Comparison of ENCODE assay signal across 14 cellular contexts in the genomic region with DNA sequence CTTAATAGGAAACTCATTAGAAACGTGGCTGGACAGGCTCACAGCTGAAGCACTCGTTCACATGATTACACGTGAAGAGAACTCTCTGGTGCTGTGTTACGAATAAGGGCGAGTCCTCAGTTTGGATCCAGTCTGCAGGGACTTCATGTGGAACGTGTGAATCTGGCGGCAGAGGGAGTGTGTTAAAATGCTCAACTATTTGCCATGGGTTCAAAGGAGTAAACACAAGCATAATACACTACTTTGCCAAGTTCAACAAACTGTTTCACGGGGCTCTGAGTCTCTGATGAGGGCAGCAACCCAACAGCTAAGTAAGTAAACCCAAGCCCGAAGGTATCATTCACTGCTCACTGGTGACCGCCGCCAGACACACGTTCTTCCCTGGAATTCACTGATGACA. TPM values are rescaled to one million over a fixed set of nuclear protein-coding genes. Genes with fewer than 3 reads are reported as not detected.
DNase-seq lines count a peak whose midpoint lies in the region; ATAC-seq, FAIRE-seq and TF ChIP-seq lines count a peak whose summit lies in the region.
"Had no signal": no experiment of that assay in that cellular context is flagged by ENCODE, and none has a peak within 500 bp of the region (broad histone marks: within the 10 kb centered on the region; RNA-seq: fewer than 3 reads in every experiment).

No MANE protein-coding gene starts in this region.

- no TSS peak for BruUV-seq in HepG2 (replicated peaks; lab: Mats Ljungman, UMichigan)

- no peak overlapping the region for H3K4me3 Mint-ChIP-seq in osteocyte (ENCODE audit: unreplicated experiment)
- H3K4me3 Mint-ChIP-seq: activated CD8-positive, alpha-beta memory T cell treated with anti-CD3 and anti-CD28 coated beads, Interleukin-2, amount 10 ng/mL, durations not matched to agents 7 days and 5 days; activated naive CD4-positive, alpha-beta T cell treated with anti-CD3 and anti-CD28 coated beads, Interleukin-2, amount 50 U/mL, for 24 hours had no signal

- H3K9ac ChIP-seq in liver (ENCODE audit: low read depth in 1 of 2, low read length in 2 of 2) (peak overlapping the region in 1 of 2 donors; percentile 26), HepG2 (ENCODE audit: insufficient read depth, low read depth, low read length) (no peak overlapping the region)

- TF ChIP-seq RAD21 in liver (IDR thresholded peaks at IDR 0.05) (peak; percentile 59 to 71), HepG2 (CRISPR knock-in tag; IDR thresholded peaks at IDR 0.05) (no peak)

- TF ChIP-seq EP300 in HepG2 (IDR thresholded peaks at IDR 0.05; ENCODE audit: low read depth in 2 of 2, low read length in 2 of 2) (no peak), HepG2 (CRISPR knock-in tag; IDR thresholded peaks at IDR 0.05; ENCODE audit: borderline replicate concordance) (no peak)

- H3K27me3 Mint-ChIP-seq in osteocyte (ENCODE audit: unreplicated experiment): no peaks in the 10 kb centered on the region

- H3K9me3 ChIP-seq in liver (ENCODE audit: control insufficient read depth in 4 of 4, low read length in 3 of 4) (no peaks in the 10 kb centered on the region), HepG2 (ENCODE audit: low read length) (no peaks in the 10 kb centered on the region), heart left ventricle (no peaks in the 10 kb centered on the region), breast epithelium (no peaks in the 10 kb centered on the region)
- H3K9me3 ChIP-seq: lower lobe of right lung had no signal

- peaks cover 22% of the 10 kb centered on the region for H3K36me3 Mint-ChIP-seq in osteocyte (ENCODE audit: unreplicated experiment)
- H3K36me3 Mint-ChIP-seq: activated CD8-positive, alpha-beta memory T cell treated with anti-CD3 and anti-CD28 coated beads, Interleukin-2, amount 10 ng/mL, durations not matched to agents 7 days and 5 days; activated naive CD4-positive, alpha-beta T cell treated with anti-CD3 and anti-CD28 coated beads, Interleukin-2, amount 50 U/mL, for 24 hours had no signal

- H3K79me2 ChIP-seq in HepG2 (ENCODE audit: insufficient read depth, low read length): no peaks in the 10 kb centered on the region

- no peaks in the 10 kb centered on the region for H3K27me3 ChIP-seq in liver (ENCODE audit: control insufficient read depth in 4 of 4, insufficient read depth in 4 of 4, low read length in 3 of 4)
- no peaks in the 10 kb centered on the region for H3K27me3 ChIP-seq in HepG2 (ENCODE audit: control insufficient read depth in 1 of 2, insufficient read depth in 2 of 2, low read length in 2 of 2)
- H3K27me3 ChIP-seq in heart left ventricle: no peaks in the 10 kb centered on the region
- no peaks in the 10 kb centered on the region for H3K27me3 ChIP-seq in breast epithelium

- TF ChIP-seq POLR2A in HepG2 (IDR thresholded peaks at IDR 0.05; ENCODE audit: insufficient read depth in 1 of 2, low read depth in 2 of 2, low read length in 2 of 2) (no peak), heart left ventricle (IDR thresholded peaks at IDR 0.05) (no peak), breast epithelium (IDR thresholded peaks at IDR 0.05) (no peak)

- no peaks in the 10 kb centered on the region for H4K20me1 ChIP-seq in HepG2 (ENCODE audit: insufficient read depth, low read length)

- no peak for FAIRE-seq in HepG2 (lab: Jason Lieb, UNC)
- FAIRE-seq in HTR-8/SVneo (lab: Jason Lieb, UNC): no peak
- FAIRE-seq: A204.1 had no signal

- H3K27ac ChIP-seq in liver (ENCODE audit: low read depth in 1 of 2, low read length in 2 of 2): peak overlapping the region; percentile 71 to 74
- H3K27ac ChIP-seq in HepG2 (ENCODE audit: extremely low read length, insufficient read depth, low read length): no peak overlapping the region
- H3K27ac ChIP-seq in heart left ventricle: peak overlapping the region in 11 of 12 donors; percentile 54 to 81 (median 61)
- peak overlapping the region in 1 of 2 donors; percentile 60 for H3K27ac ChIP-seq in breast epithelium
- H3K27ac ChIP-seq: HL-60, lower lobe of right lung had no signal

- in situ Hi-C loops in HepG2 (cut with HindIII; ENCODE audit: extremely low pct_ligation_motif_present, low pct_unique_long_range_greater_than_20kb): loop anchor here (10.0 kb wide), 1 partner anchor 188 kb away; no protein-coding TSS in a partner anchor

- CTCF ChIA-PET in HepG2 (lab: Yijun Ruan, JAX; ENCODE audit: low intra/inter-chr PET ratio, low total read pairs): no interaction called here

- DNase-seq in HepG2 (ENCODE audit: low spot score) (no peak), heart left ventricle (peak in 2 of 5 donors; percentile 41 to 49), osteocyte (ENCODE audit: extremely low spot score, unreplicated experiment) (no peak), HTR-8/SVneo (ENCODE audit: insufficient read length, low spot score) (no peak), breast epithelium (ENCODE audit: low spot score in 2 of 2) (no peak)
- no peak for DNase-seq in stimulated activated CD4-positive, alpha-beta T cell treated with anti-CD3 and anti-CD28 coated beads, Interleukin-15, amount 100 ng/mL, for 24 hours
- DNase-seq: activated CD8-positive, alpha-beta memory T cell treated with anti-CD3 and anti-CD28 coated beads, Interleukin-2, amount 10 ng/mL, durations not matched to agents 7 days and 5 days; cortex of kidney; lower lobe of right lung had no signal

- no peak overlapping the region for H3K4me2 ChIP-seq in HepG2 (ENCODE audit: low read depth, low read length)

- H3K36me3 ChIP-seq in liver (ENCODE audit: control insufficient read depth in 4 of 4, insufficient read depth in 3 of 4, low read depth in 1 of 4, low read length in 3 of 4) (no peaks in the 10 kb centered on the region), HepG2 (replicated peaks in 1 of 2; ENCODE audit: control insufficient read depth in 1 of 2, insufficient read depth in 2 of 2, low read length in 2 of 2) (no peaks in the 10 kb centered on the region), heart left ventricle (peaks cover 0 to 28% (median 4%) of the 10 kb centered on the region in 9 donors), breast epithelium (no peaks in the 10 kb centered on the region)
- H3K36me3 ChIP-seq: lower lobe of right lung had no signal

- ATAC-seq in HepG2 (no peak), heart left ventricle (peak; percentile 62 to 79 (median 68)), GM19328 (IDR thresholded peaks at IDR 0.05; ENCODE audit: unreplicated experiment) (no peak)
- ATAC-seq: activated CD8-positive, alpha-beta memory T cell treated with anti-CD3 and anti-CD28 coated beads, Interleukin-2, amount 10 ng/mL, durations not matched to agents 7 days and 5 days had no signal

- no peak for TF ChIP-seq CTCF in liver (IDR thresholded peaks at IDR 0.05; ENCODE audit: low read depth, low read length, missing input control)
- no peak for TF ChIP-seq CTCF in HepG2 (CRISPR knock-in tag; IDR thresholded peaks at IDR 0.05)
- TF ChIP-seq CTCF in heart left ventricle (IDR thresholded peaks at IDR 0.05): no peak
- no peak for TF ChIP-seq CTCF in osteocyte (IDR thresholded peaks at IDR 0.05)
- no peak for TF ChIP-seq CTCF in breast epithelium (IDR thresholded peaks at IDR 0.05)

- H3K4me3 ChIP-seq in liver (ENCODE audit: low read depth in 1 of 3, low read length in 3 of 3) (no peak overlapping the region), HepG2 (replicated peaks in 1 of 3; ENCODE audit: insufficient read depth in 1 of 3, low read depth in 2 of 3, low read length in 3 of 3) (no peak overlapping the region), heart left ventricle (no peak overlapping the region), breast epithelium (no peak overlapping the region)
- H3K4me3 ChIP-seq: lower lobe of right lung had no signal

- peak overlapping the region; percentile 2 for H3K27ac Mint-ChIP-seq in osteocyte (ENCODE audit: unreplicated experiment)
- H3K27ac Mint-ChIP-seq: activated CD8-positive, alpha-beta memory T cell treated with anti-CD3 and anti-CD28 coated beads, Interleukin-2, amount 10 ng/mL, durations not matched to agents 7 days and 5 days; activated naive CD4-positive, alpha-beta T cell treated with anti-CD3 and anti-CD28 coated beads, Interleukin-2, amount 50 U/mL, for 24 hours had no signal

- H3K4me1 Mint-ChIP-seq in osteocyte (ENCODE audit: unreplicated experiment): peaks cover 49% of the 10 kb centered on the region
- H3K4me1 Mint-ChIP-seq: activated CD8-positive, alpha-beta memory T cell treated with anti-CD3 and anti-CD28 coated beads, Interleukin-2, amount 10 ng/mL, durations not matched to agents 7 days and 5 days; activated naive CD4-positive, alpha-beta T cell treated with anti-CD3 and anti-CD28 coated beads, Interleukin-2, amount 50 U/mL, for 24 hours had no signal

- H3K4me1 ChIP-seq in liver (ENCODE audit: control insufficient read depth in 4 of 4, insufficient read depth in 4 of 4, low read length in 3 of 4) (peaks cover 10 to 41% (median 38%) of the 10 kb centered on the region in 4 donors), HepG2 (ENCODE audit: insufficient read depth, low read length) (peaks cover 84% of the 10 kb centered on the region), heart left ventricle (peaks cover under 1 to 94% (median 59%) of the 10 kb centered on the region in 12 donors), breast epithelium (no peaks in the 10 kb centered on the region)

- WGBS in liver: 25% methylated on average over 12 of the region's 12 CpGs
- 60% methylated on average over 11 of the region's 12 CpGs for WGBS in HepG2 (ENCODE audit: low lambda C conversion rate)
- 24 to 26% (median 25%) methylated on average over 12 of the region's 12 CpGs for WGBS in heart left ventricle, 4 donors

- intact Hi-C loops in HepG2 (cut with micrococcal nuclease; ENCODE audit: unreplicated experiment) (loop anchor here (5.0 kb wide), 1 partner anchor 49 kb away; no protein-coding TSS in a partner anchor), heart left ventricle (cut with DNase I) (no loop called here), breast epithelium (cut with DNase I; ENCODE audit: low total_unique reads) (no loop called here)

- no peaks in the 10 kb centered on the region for H3K9me3 Mint-ChIP-seq in osteocyte (ENCODE audit: unreplicated experiment)
- H3K9me3 Mint-ChIP-seq: activated naive CD4-positive, alpha-beta T cell treated with anti-CD3 and anti-CD28 coated beads, Interleukin-2, amount 50 U/mL, for 24 hours had no signal

- POLR2A ChIA-PET in HepG2 (lab: Yijun Ruan, JAX): interaction anchor here (1.2 kb wide), 1 partner anchor 24 kb away, joined by 3 read pairs; no protein-coding TSS in a partner anchor

- H2AFZ ChIP-seq in HepG2 (ENCODE audit: low read length): no peak overlapping the region

RNA-seq across cellular contexts. Expression of gene NUAK1, which starts 42.4 kb away (rescaled TPM):
- total RNA-seq in liver (1 to 10 TPM; 3.6 to 9.3 TPM), HepG2 (2016; rRNA removed; fragmentation: Illumina TruSeq; extraction: Trizol) (1.9 and 2.0 TPM in 2 replicates), heart left ventricle (10 to 100 TPM; 34.7 to 50.7 (median 39.8) TPM), osteocyte (20.2 and 21.1 TPM in 2 replicates), breast epithelium (10 to 100 TPM in 2 of 3 donors, 1 to 10 TPM in 1; 6.0 to 20.2 (median 13.1) TPM)
- polyA plus RNA-seq in liver (1 to 10 TPM; 2.5 to 4.1 TPM), HepG2 (2011; rRNA removed) (0.74 and 1.7 TPM in 2 replicates), heart left ventricle (10 to 100 TPM; 10.5 to 21.5 TPM)
- total RNA-seq in HepG2 (2016; cell fraction: cytosol; rRNA removed; fragmentation: Illumina TruSeq; extraction: Trizol; ENCODE audit: low read depth): 0.20 and 1.1 TPM in 2 replicates
- total RNA-seq in HepG2 (2016; cell fraction: insoluble cytoplasmic fraction; rRNA removed; fragmentation: Illumina TruSeq; extraction: Trizol): 1.7 and 2.1 TPM in 2 replicates
- 1.1 and 1.8 TPM in 2 replicates for total RNA-seq in HepG2 (2016; cell fraction: membrane; rRNA removed; fragmentation: Illumina TruSeq; extraction: Trizol)
- total RNA-seq in HepG2 (2016; cell fraction: nucleus; rRNA removed; fragmentation: Illumina TruSeq; extraction: Trizol): 1.8 and 1.9 TPM in 2 replicates
- 0.79 and 1.2 TPM in 2 replicates for polyA plus RNA-seq in HepG2 (2011; cell fraction: cytosol; rRNA removed)
- polyA plus RNA-seq in HepG2 (2011; cell fraction: nucleus; rRNA removed): 0.69 and 1.3 TPM in 2 replicates
- polyA plus RNA-seq in HepG2 (2012): 0.40 and 1.4 TPM in 2 replicates
- polyA plus RNA-seq in HepG2 (2016; cell fraction: cytosol; fragmentation: Illumina TruSeq; extraction: Trizol; ENCODE audit: low read depth): 0.08 and 0.11 TPM in 2 replicates
- 1.7 TPM in 2 replicates for polyA plus RNA-seq in HepG2 (2016; cell fraction: insoluble cytoplasmic fraction; fragmentation: Illumina TruSeq; extraction: Trizol; ENCODE audit: low read depth)
- polyA plus RNA-seq in HepG2 (2016; cell fraction: membrane; fragmentation: Illumina TruSeq; extraction: Trizol; ENCODE audit: low read depth): 0.32 and 0.37 TPM in 2 replicates
- polyA plus RNA-seq in HepG2 (2016; cell fraction: nucleus; fragmentation: Illumina TruSeq; extraction: Trizol; ENCODE audit: insufficient read depth, low read depth): 1.9 TPM in 2 replicates
- 2.5 and 4.9 TPM in 2 replicates for polyA minus RNA-seq in HepG2 (2011; rRNA and poly(A)+ RNA removed; ENCODE audit: low replicate concordance)
- polyA minus RNA-seq in HepG2 (2011; cell fraction: cytosol; rRNA and poly(A)+ RNA removed): 0.89 and 1.6 TPM in 2 replicates
- polyA minus RNA-seq in HepG2 (2011; cell fraction: nucleus; rRNA and poly(A)+ RNA removed): 1.6 and 2.3 TPM in 2 replicates
- total RNA-seq: activated CD8-positive, alpha-beta memory T cell treated with anti-CD3 and anti-CD28 coated beads, Interleukin-2, amount 10 ng/mL, durations not matched to agents 7 days and 5 days had no signal

Comparison
In these comparisons a context has a peak if more than half of its experiments do, and no peak if none do; other contexts are left out.
1. ATAC-seq: peak in heart left ventricle (4 of 4); none in HepG2 (single experiment) and GM19328 (single experiment).